ENCODE assay signal across 9 cellular contexts in genomic region chr16:31508706-31509523, GRCh38. TPM values are rescaled to one million over a fixed set of nuclear protein-coding genes. Genes with fewer than 3 reads are reported as not detected.
DNase-seq lines count a peak whose midpoint lies in the region; FAIRE-seq and TF ChIP-seq lines count a peak whose summit lies in the region.
"Had no signal": no experiment of that assay in that cellular context is flagged by ENCODE, and none has a peak within 500 bp of the region (broad histone marks: within the 10 kb centered on the region; RNA-seq: fewer than 3 reads in every experiment).

No MANE protein-coding gene starts in this region.

- H4K91ac ChIP-seq in H1 (replicated peaks; ENCODE audit: insufficient read length, low read length): no peak overlapping the region

- H2BK120ac ChIP-seq in H1 (replicated peaks; ENCODE audit: low read depth, low read length): no peak overlapping the region

- TF ChIP-seq EP300 in H1 (IDR thresholded peaks at IDR 0.05; ENCODE audit: borderline replicate concordance in 1 of 2, low read depth in 2 of 2, low read length in 2 of 2): no peak

- H3K9ac ChIP-seq in H1 (replicated peaks in 1 of 4; ENCODE audit: extremely low read depth in 1 of 4, low read depth in 3 of 4, low read length in 3 of 4): peak overlapping the region; percentile 62 to 85 (median 76)

- H3K9me3 ChIP-seq in H1 (ENCODE audit: insufficient read depth in 2 of 2, low read depth in 1 of 2, low read length in 1 of 2): no peaks in the 10 kb centered on the region

- H2BK12ac ChIP-seq in H1 (ENCODE audit: low read depth, low read length): no peak overlapping the region

- peak overlapping the region; percentile 64; the same call in 1 of the 2 replicates for H3K27ac ChIP-seq in H1 (ENCODE audit: low read depth, low read length)

- peaks cover 0 to 4% (median 2%) of the 10 kb centered on the region in 4 experiments; a peak in 3 of 7 replicates for H3K4me1 ChIP-seq in H1 (replicated peaks in 1 of 4; ENCODE audit: control insufficient read depth in 3 of 4, insufficient read depth in 4 of 4, low read length in 3 of 4)

- H4K20me1 ChIP-seq in H1 (replicated peaks in 1 of 2; ENCODE audit: control insufficient read depth in 1 of 2, insufficient read depth in 2 of 2, low read length in 2 of 2): no peaks in the 10 kb centered on the region

- H3K4ac ChIP-seq in H1 (replicated peaks; ENCODE audit: insufficient read length, low read depth, low read length): no peak overlapping the region

- TF ChIP-seq POLR2A in H1 (IDR thresholded peaks at IDR 0.05; ENCODE audit: control extremely low read depth in 1 of 2, low read depth in 2 of 2, low read length in 2 of 2): no peak

- H3K36me3 ChIP-seq in H1 (ENCODE audit: control insufficient read depth in 2 of 4, insufficient read depth in 4 of 4, low read length in 3 of 4): no peaks in the 10 kb centered on the region

- H3K23me2 ChIP-seq in H1 (ENCODE audit: low read depth, low read length): peaks cover 4% of the 10 kb centered on the region; the same call in 1 of the 2 replicates

- no peak overlapping the region for H2BK20ac ChIP-seq in H1 (ENCODE audit: low read length)

- intact Hi-C loops in posterior vena cava (cut with DNase I): no loop called here

- peak overlapping the region; percentile 67 to 88 (median 86) for H3K4me3 ChIP-seq in H1 (ENCODE audit: extremely low read depth in 1 of 4, insufficient read depth in 2 of 4, low read depth in 3 of 4, low read length in 4 of 4)

- H2BK15ac ChIP-seq in H1 (ENCODE audit: low read length): no peak overlapping the region

- H3K79me2 ChIP-seq in H1 (ENCODE audit: control insufficient read depth in 1 of 2, insufficient read depth in 2 of 2, low read length in 2 of 2): peaks cover 0 to 6% of the 10 kb centered on the region in 2 experiments; a peak in 1 of 4 replicates

- H3K4me2 ChIP-seq in H1 (ENCODE audit: insufficient read depth in 1 of 2, low read depth in 2 of 2, low read length in 2 of 2): peak overlapping the region; percentile 90 to 95

- 81% methylated on average over 11 of the region's 11 CpGs; no CpG with 5 or more reads in 1 of the 2 experiments for WGBS in H1 (ENCODE audit: extremely low coverage in 1 of 2, insufficient coverage in 1 of 2, insufficient read length in 1 of 2, insufficient replicate concordance in 2 of 2, low coverage in 1 of 2, low lambda C conversion rate in 2 of 2, missing lambda C conversion rate in 1 of 2), 2 experiments

- FAIRE-seq in RCC 7860 (lab: Jason Lieb, UNC): no peak
- no peak for FAIRE-seq in H1 (lab: Jason Lieb, UNC)
- FAIRE-seq: A204.1 had no signal

- H4K8ac ChIP-seq in H1 (ENCODE audit: extremely low read depth, insufficient read depth, low read length): no peak overlapping the region

- H3K27me3 ChIP-seq in H1 (replicated peaks in 1 of 4; ENCODE audit: control insufficient read depth in 3 of 4, extremely low read depth in 1 of 4, insufficient read depth in 3 of 4, low read length in 3 of 4): no peaks in the 10 kb centered on the region

- peak overlapping the region; percentile 2; the same call in 1 of the 2 replicates for H2AFZ ChIP-seq in H1 (ENCODE audit: low read length)

- peak overlapping the region; percentile 71 for H3K56ac ChIP-seq in H1 (replicated peaks; ENCODE audit: insufficient read length, low read depth, low read length)

- no peak overlapping the region for H2BK5ac ChIP-seq in H1 (ENCODE audit: low read depth, low read length)

- TF ChIP-seq CTCF in H1 (IDR thresholded peaks at IDR 0.05; ENCODE audit: control extremely low read depth in 1 of 3, insufficient read depth in 1 of 3, low read depth in 1 of 3, low read length in 3 of 3): no peak

- H3K18ac ChIP-seq in H1 (ENCODE audit: extremely low read depth, low read length): no peak overlapping the region

- H4K5ac ChIP-seq in H1 (ENCODE audit: insufficient read length, low read depth, low read length): no peak overlapping the region

- no peak overlapping the region for H3K23ac ChIP-seq in H1 (ENCODE audit: insufficient read length)

- CTCF ChIA-PET in H1 (lab: Charles Lee; ENCODE audit: partially characterized antibody): interaction anchor here (0.9 to 1.7 kb wide), 4 partner anchors 12 to 57 kb away, joined by 3 read pairs; no protein-coding TSS in a partner anchor

- H2AK5ac ChIP-seq in H1 (ENCODE audit: low read depth, low read length): no peak overlapping the region

- no peak overlapping the region for H3K14ac ChIP-seq in H1 (ENCODE audit: insufficient read length)

- TF ChIP-seq RAD21 in H1 (IDR thresholded peaks at IDR 0.05 in 1 of 2, conservative IDR thresholded peaks at IDR 0.05 in 1 of 2; ENCODE audit: low read depth in 2 of 2, low read length in 2 of 2): no peak

- DNase-seq in DMS 273 (lab: John Stamatoyannopoulos, UW; ENCODE audit: unreplicated experiment): peak; percentile 47
- DNase-seq in DMS 273 treated with DMSO at 0.1 percent for 48 hours (lab: John Stamatoyannopoulos, UW): no peak
- DNase-seq in RCC 7860 (ENCODE audit: low spot score): peak; percentile 15
- no peak for DNase-seq in H1 (ENCODE audit: low read depth in 1 of 2, low spot score in 2 of 2)
- DNase-seq in myocyte (ENCODE audit: low read depth): peak; percentile 48
- no peak for DNase-seq in posterior vena cava (ENCODE audit: low spot score)
- no peak for DNase-seq in stimulated activated CD8-positive, alpha-beta memory T cell treated with anti-CD3 and anti-CD28 coated beads, Interleukin-4, amount 100 ng/mL, for 48 hours
- no peak for DNase-seq in AML-193 (lab: John Stamatoyannopoulos, UW)

- POLR2A ChIA-PET in H1 (lab: Charles Lee; ENCODE audit: partially characterized antibody): interaction anchor here (0.7 to 3.3 kb wide), 16 partner anchors 10 to 205 kb away, joined by 3 to 27 read pairs (median 5); partner anchors contain the start of gene AHSP

- H3K79me1 ChIP-seq in H1 (ENCODE audit: low read depth, low read length): 0 out of 2 replicates have a peak, but pooled peaks cover 2% of the 10 kb centered on the region

RNA-seq across cellular contexts. Expression of gene RUSF1, which starts 0.7 kb away (rescaled TPM):
- 20.3 and 22.5 TPM in 2 replicates for total RNA-seq in H1 (2021; fragmentation: NEBNext Ultra II Directional; extraction: Animal tissue kit (Norgen Biotek cat#: 25700))
- 33.7 and 53.0 TPM in 2 replicates for polyA plus RNA-seq in H1 (2011; rRNA removed)
- 34.5 TPM for polyA plus RNA-seq in H1 (2011; cell fraction: cytosol; rRNA removed)
- 88.5 TPM for polyA plus RNA-seq in H1 (2011; cell fraction: nucleus; rRNA removed)
- 19.4 to 40.1 TPM (median 32.8 TPM) in 4 replicates for polyA plus RNA-seq in H1 (2012, experiment 1 of 2)
- polyA plus RNA-seq in H1 (2012, experiment 2 of 2): 28.2 TPM
- 32.5 TPM for polyA plus RNA-seq in H1 (2013, experiment 1 of 2)
- 34.6 TPM for polyA plus RNA-seq in H1 (2013, experiment 2 of 2)
- 27.5 and 40.1 TPM in 2 replicates for polyA minus RNA-seq in H1 (2011; rRNA and poly(A)+ RNA removed)
- 16.2 TPM for polyA minus RNA-seq in H1 (2011; cell fraction: cytosol; rRNA and poly(A)+ RNA removed)
- polyA minus RNA-seq in H1 (2011; cell fraction: nucleus; rRNA and poly(A)+ RNA removed): 41.8 TPM
- total RNA-seq in myocyte (52.6 and 58.9 TPM in 2 replicates), posterior vena cava (10 to 100 TPM; 40.5 to 46.4 TPM)
- polyA plus RNA-seq in myocyte (2012): 70.5 TPM

RNA-seq across cellular contexts. Expression of gene AHSP, which starts 18.8 kb away (rescaled TPM):
- 0.91 and 1.4 TPM in 2 replicates for total RNA-seq in H1 (2021; fragmentation: NEBNext Ultra II Directional; extraction: Animal tissue kit (Norgen Biotek cat#: 25700))
- 4.8 and 15.3 TPM in 2 replicates for polyA plus RNA-seq in H1 (2011; rRNA removed)
- 4.2 TPM for polyA plus RNA-seq in H1 (2011; cell fraction: cytosol; rRNA removed)
- polyA plus RNA-seq in H1 (2011; cell fraction: nucleus; rRNA removed): 13.1 TPM
- 5.3 to 7.0 TPM (median 6.1 TPM) in 4 replicates for polyA plus RNA-seq in H1 (2012, experiment 1 of 2)
- polyA plus RNA-seq in H1 (2012, experiment 2 of 2): 4.5 TPM
- polyA plus RNA-seq in H1 (2013, experiment 1 of 2): 11.1 TPM
- 8.3 TPM for polyA plus RNA-seq in H1 (2013, experiment 2 of 2)
- 0.88 and 2.4 TPM in 2 replicates for polyA minus RNA-seq in H1 (2011; rRNA and poly(A)+ RNA removed)
- not detected for polyA minus RNA-seq in H1 (2011; cell fraction: cytosol; rRNA and poly(A)+ RNA removed)
- not detected for polyA minus RNA-seq in H1 (2011; cell fraction: nucleus; rRNA and poly(A)+ RNA removed)
- total RNA-seq in myocyte (not detected in 2 replicates), posterior vena cava (1 to 10 TPM in 1 of 2 donors, not detected in 1; 3.0 TPM)
- polyA plus RNA-seq in myocyte (2012): not detected

RNA-seq across cellular contexts. Expression of gene SLC5A2, which starts 26.0 kb away (rescaled TPM):
- total RNA-seq in H1 (2021; fragmentation: NEBNext Ultra II Directional; extraction: Animal tissue kit (Norgen Biotek cat#: 25700)): 0.56 and 1.1 TPM in 2 replicates
- 4.1 and 4.4 TPM in 2 replicates for polyA plus RNA-seq in H1 (2011; rRNA removed)
- polyA plus RNA-seq in H1 (2011; cell fraction: cytosol; rRNA removed): 2.4 TPM
- polyA plus RNA-seq in H1 (2011; cell fraction: nucleus; rRNA removed): 5.1 TPM
- polyA plus RNA-seq in H1 (2012, experiment 1 of 2): 3.1 to 5.5 TPM (median 4.1 TPM) in 4 replicates
- polyA plus RNA-seq in H1 (2012, experiment 2 of 2): 2.7 TPM
- polyA plus RNA-seq in H1 (2013, experiment 1 of 2): 1.0 TPM
- polyA plus RNA-seq in H1 (2013, experiment 2 of 2): 0.77 TPM
- 1.4 and 1.8 TPM in 2 replicates for polyA minus RNA-seq in H1 (2011; rRNA and poly(A)+ RNA removed)
- polyA minus RNA-seq in H1 (2011; cell fraction: cytosol; rRNA and poly(A)+ RNA removed): 0.81 TPM
- 5.9 TPM for polyA minus RNA-seq in H1 (2011; cell fraction: nucleus; rRNA and poly(A)+ RNA removed)
- 0.05 TPM in 1 of 2 replicates, not detected in the other for total RNA-seq in myocyte
- 0.37 TPM for polyA plus RNA-seq in myocyte (2012)
- total RNA-seq in posterior vena cava: under 1 TPM in 1 of 2 donors, not detected in 1; 0.33 TPM

RNA-seq across cellular contexts. Expression of gene TGFB1I1, which starts 37.0 kb away (rescaled TPM):
- total RNA-seq in H1 (2021; fragmentation: NEBNext Ultra II Directional; extraction: Animal tissue kit (Norgen Biotek cat#: 25700)): 5.8 and 7.0 TPM in 2 replicates
- 4.8 and 5.6 TPM in 2 replicates for polyA plus RNA-seq in H1 (2011; rRNA removed)
- polyA plus RNA-seq in H1 (2011; cell fraction: cytosol; rRNA removed): 2.8 TPM
- polyA plus RNA-seq in H1 (2011; cell fraction: nucleus; rRNA removed): 5.2 TPM
- 3.1 to 6.8 TPM (median 6.4 TPM) in 4 replicates for polyA plus RNA-seq in H1 (2012, experiment 1 of 2)
- polyA plus RNA-seq in H1 (2012, experiment 2 of 2): 6.7 TPM
- 5.6 TPM for polyA plus RNA-seq in H1 (2013, experiment 1 of 2)
- polyA plus RNA-seq in H1 (2013, experiment 2 of 2): 5.3 TPM
- 1.4 and 3.4 TPM in 2 replicates for polyA minus RNA-seq in H1 (2011; rRNA and poly(A)+ RNA removed)
- 4.8 TPM for polyA minus RNA-seq in H1 (2011; cell fraction: cytosol; rRNA and poly(A)+ RNA removed)
- 5.4 TPM for polyA minus RNA-seq in H1 (2011; cell fraction: nucleus; rRNA and poly(A)+ RNA removed)
- 25.4 and 44.5 TPM in 2 replicates for total RNA-seq in myocyte
- polyA plus RNA-seq in myocyte (2012): 65.0 TPM
- 100 to 1,000 TPM; 232 to 239 TPM for total RNA-seq in posterior vena cava

RNA-seq across cellular contexts. Expression of gene ARMC5, which starts 49.6 kb away (rescaled TPM):
- total RNA-seq in H1 (2021; fragmentation: NEBNext Ultra II Directional; extraction: Animal tissue kit (Norgen Biotek cat#: 25700)): 8.7 and 8.9 TPM in 2 replicates
- polyA plus RNA-seq in H1 (2011; rRNA removed): 7.8 and 16.4 TPM in 2 replicates
- 7.8 TPM for polyA plus RNA-seq in H1 (2011; cell fraction: cytosol; rRNA removed)
- 29.9 TPM for polyA plus RNA-seq in H1 (2011; cell fraction: nucleus; rRNA removed)
- polyA plus RNA-seq in H1 (2012, experiment 1 of 2): 5.1 to 9.5 TPM (median 8.8 TPM) in 4 replicates
- 7.5 TPM for polyA plus RNA-seq in H1 (2012, experiment 2 of 2)
- polyA plus RNA-seq in H1 (2013, experiment 1 of 2): 7.8 TPM
- polyA plus RNA-seq in H1 (2013, experiment 2 of 2): 6.2 TPM
- polyA minus RNA-seq in H1 (2011; rRNA and poly(A)+ RNA removed): 3.4 TPM in 2 replicates
- polyA minus RNA-seq in H1 (2011; cell fraction: cytosol; rRNA and poly(A)+ RNA removed): 5.3 TPM
- polyA minus RNA-seq in H1 (2011; cell fraction: nucleus; rRNA and poly(A)+ RNA removed): 10.0 TPM
- total RNA-seq in myocyte (17.2 and 21.5 TPM in 2 replicates), posterior vena cava (1 to 10 TPM; 6.4 to 8.3 TPM)
- 8.3 TPM for polyA plus RNA-seq in myocyte (2012)

Comparison
In these comparisons a context has a peak if more than half of its experiments do, and no peak if none do; other contexts are left out.
1. DNase-seq: peak in DMS 273 (single experiment), RCC 7860 (single experiment) and myocyte (single experiment); none in DMS 273 treated with DMSO at 0.1 percent for 48 hours (single experiment), H1 (0 of 2), posterior vena cava (single experiment), stimulated activated CD8-positive, alpha-beta memory T cell treated with anti-CD3 and anti-CD28 coated beads, Interleukin-4, amount 100 ng/mL, for 48 hours (single experiment) and AML-193 (0 of 2).